ENCODE assay signal across 8 cellular contexts in genomic region chr5:95892784-95893354, GRCh38.
DNase-seq lines count a peak whose midpoint lies in the region; ATAC-seq, FAIRE-seq and TF ChIP-seq lines count a peak whose summit lies in the region.

No MANE protein-coding gene starts in this region.

- intact Hi-C loops in IMR-90 (cut with micrococcal nuclease) (no loop called here), head of caudate nucleus (cut with DNase I) (no loop called here), testis (cut with DNase I; ENCODE audit: low total_unique reads) (no loop called here), posterior vena cava (cut with DNase I) (no loop called here)

- no peak overlapping the region for H3K4me2 ChIP-seq in IMR-90 (ENCODE audit: low read depth, low read length)

- peak; percentile 51 for FAIRE-seq in GM18507 (lab: Jason Lieb, UNC)

- H3K56ac ChIP-seq in IMR-90 (ENCODE audit: extremely low read depth, insufficient read depth, low read length) = no peak overlapping the region

- dilution Hi-C loops in IMR-90 (cut with HindIII; ENCODE audit: low sequenced_read_pairs, unreplicated experiment) = no loop called here

- H3K4ac ChIP-seq in IMR-90 (ENCODE audit: low read depth, low read length) = no peak overlapping the region

- BruUV-seq in IMR-90 (replicated peaks; lab: Mats Ljungman, UMichigan) = no TSS peak

- no peaks in the 10 kb centered on the region for H3K27me3 ChIP-seq in BJ (ENCODE audit: control insufficient read depth, insufficient read depth, low read length)
- no peaks in the 10 kb centered on the region for H3K27me3 ChIP-seq in IMR-90 (ENCODE audit: control insufficient read depth, insufficient read depth, low read length)
- H3K27me3 ChIP-seq in testis = no peaks in the 10 kb centered on the region

- no peak overlapping the region for H2AK5ac ChIP-seq in IMR-90 (ENCODE audit: low read depth, low read length)

- DNase-seq in BJ (ENCODE audit: low read depth) (no peak), GM18507 (ENCODE audit: extremely low spot score, insufficient read length, low read depth) (no peak), IMR-90 (no peak), head of caudate nucleus (peak in 31 of 42 donors; percentile 18 to 82 (median 56)), testis (peak; percentile 50), GOT3 (lab: John Stamatoyannopoulos, UW) (no peak), posterior vena cava (ENCODE audit: low spot score) (no peak)

- POLR2A ChIA-PET in BJ (lab: Charles Lee) = interaction anchor here (0.7 kb wide), 1 partner anchor 365 kb away, joined by 3 read pairs; no protein-coding TSS in a partner anchor
- POLR2A ChIA-PET in IMR-90 (lab: Charles Lee; ENCODE audit: unreplicated experiment) = no interaction called here

- H4K8ac ChIP-seq in IMR-90 (ENCODE audit: low read depth in 2 of 2, low read length in 2 of 2) = no peak overlapping the region

- H3K27ac ChIP-seq in IMR-90 (ENCODE audit: insufficient read depth, low read length) (no peak overlapping the region), testis (no peak overlapping the region)

- H3K4me1 ChIP-seq in IMR-90 (ENCODE audit: control insufficient read depth, insufficient read depth, low read length) = peaks cover 5% of the 10 kb centered on the region; the same call in 1 of the 2 replicates
- peaks cover 15% of the 10 kb centered on the region for H3K4me1 ChIP-seq in testis

- no peak overlapping the region for H3K18ac ChIP-seq in IMR-90 (ENCODE audit: low read depth, low read length)

- no peak overlapping the region for H2BK15ac ChIP-seq in IMR-90 (ENCODE audit: low read depth, low read length)

- peak; percentile 13 for ATAC-seq in IMR-90 (ENCODE audit: low read depth)

- peaks cover 19% of the 10 kb centered on the region; the same call in 1 of the 2 replicates for H4K20me1 ChIP-seq in IMR-90 (ENCODE audit: insufficient read depth, low read length)

- H4K5ac ChIP-seq in IMR-90 (ENCODE audit: low read depth, low read length) = no peak overlapping the region

- no peak for TF ChIP-seq POLR2A in IMR-90 (IDR thresholded peaks at IDR 0.05; ENCODE audit: low read depth, low read length)
- TF ChIP-seq POLR2A in testis (IDR thresholded peaks at IDR 0.05) = no peak

- peaks cover 21% of the 10 kb centered on the region for H3K36me3 ChIP-seq in BJ (ENCODE audit: control insufficient read depth, insufficient read depth, low read length)
- H3K36me3 ChIP-seq in IMR-90 (ENCODE audit: control insufficient read depth, insufficient read depth, low read length) = peaks cover 72% of the 10 kb centered on the region
- no peaks in the 10 kb centered on the region for H3K36me3 ChIP-seq in testis (ENCODE audit: low read depth, missing control alignments)

- no peak overlapping the region for H2BK120ac ChIP-seq in IMR-90 (ENCODE audit: low read depth, low read length)

- H2BK5ac ChIP-seq in IMR-90 (ENCODE audit: low read depth, low read length, poor library complexity, severe bottlenecking) = peak overlapping the region; percentile 34

- H3K9ac ChIP-seq in IMR-90 (ENCODE audit: low read depth, low read length) = no peak overlapping the region

- H3K9me3 ChIP-seq in IMR-90 (ENCODE audit: control insufficient read depth, insufficient read depth, low read length) (no peaks in the 10 kb centered on the region), testis (no peaks in the 10 kb centered on the region)

- H3K4me3 ChIP-seq in BJ (ENCODE audit: low read depth, low read length) = no peak overlapping the region
- no peak overlapping the region for H3K4me3 ChIP-seq in IMR-90 (ENCODE audit: insufficient read depth, low read depth, low read length)
- no peak overlapping the region for H3K4me3 ChIP-seq in WI38 (ENCODE audit: low read depth, low read length)
- no peak overlapping the region for H3K4me3 ChIP-seq in testis

- H2BK20ac ChIP-seq in IMR-90 (ENCODE audit: low read depth, low read length) = no peak overlapping the region

- TF ChIP-seq CTCF in BJ (IDR thresholded peaks at IDR 0.05; ENCODE audit: insufficient read depth, low read depth, low read length) = peak; percentile 52
- peak; percentile 44 for TF ChIP-seq CTCF in IMR-90 (conservative IDR thresholded peaks at IDR 0.05; ENCODE audit: low read depth, low read length)
- peak; percentile 45 for TF ChIP-seq CTCF in WI38 (IDR thresholded peaks at IDR 0.05; ENCODE audit: low read depth, low read length)
- peak; percentile 25 to 39 (median 32) for TF ChIP-seq CTCF in testis (IDR thresholded peaks at IDR 0.05)

- no peak overlapping the region for H3K23ac ChIP-seq in IMR-90 (ENCODE audit: low read depth, low read length)

- CTCF ChIA-PET in BJ (lab: Yijun Ruan, JAX) = interaction anchor here (0.6 to 3.4 kb wide), 7 partner anchors 11 to 443 kb away, joined by 3 to 10 read pairs (median 3); no protein-coding TSS in a partner anchor
- CTCF ChIA-PET in IMR-90 (lab: Yijun Ruan, JAX) = interaction anchor here (0.6 to 0.7 kb wide), 2 partner anchors 51 to 443 kb away, joined by 3 to 4 read pairs; no protein-coding TSS in a partner anchor

- 100% methylated on average over 1 of the region's 5 CpGs; no CpG with 5 or more reads in 1 of the 2 experiments for WGBS in IMR-90 (ENCODE audit: extremely low coverage in 2 of 2, insufficient read length in 1 of 2), 2 experiments
- WGBS in testis, 2 donors = 85 to 90% methylated on average over 5 of the region's 5 CpGs

- in situ Hi-C loops in IMR-90 (cut with MboI; ENCODE audit: low sequenced_read_pairs) = no loop called here

- H4K91ac ChIP-seq in IMR-90 (ENCODE audit: insufficient read depth, low read depth, low read length) = no peak overlapping the region

- H3K9me1 ChIP-seq in IMR-90 (ENCODE audit: insufficient read depth, low read length) = peaks cover 15% of the 10 kb centered on the region

- peaks cover 21 to 68% of the 10 kb centered on the region in 2 experiments for H3K79me1 ChIP-seq in IMR-90 (ENCODE audit: low read depth in 1 of 2, low read length in 2 of 2)

- H2AFZ ChIP-seq in IMR-90 (replicated peaks; ENCODE audit: low read length, poor library complexity) = no peak overlapping the region

- no peak overlapping the region for H2AK9ac ChIP-seq in IMR-90 (replicated peaks; ENCODE audit: low read depth, low read length, poor library complexity)

- H3K14ac ChIP-seq in IMR-90 (replicated peaks; ENCODE audit: low read depth, low read length) = no peak overlapping the region

- peak; percentile 50 for TF ChIP-seq RAD21 in IMR-90 (IDR thresholded peaks at IDR 0.05; ENCODE audit: low read length)

TF ChIP-seq in IMR-90, 13 proteins besides CTCF, POLR2A, EP300 and RAD21:
- TF ChIP-seq BHLHE40 (IDR thresholded peaks at IDR 0.05; ENCODE audit: low read depth, low read length) = no peak
- TF ChIP-seq SMC3 (IDR thresholded peaks at IDR 0.05; ENCODE audit: low read depth, low read length) = peak; percentile 42
- TF ChIP-seq CHD1 (IDR thresholded peaks at IDR 0.05; ENCODE audit: low read depth, low read length) = no peak
- no peak for TF ChIP-seq RCOR1 (IDR thresholded peaks at IDR 0.05; ENCODE audit: insufficient replicate concordance, low read length)
TF ChIP-seq in IMR-90: peak in this region for 1.

Comparison
In these comparisons a context has a peak if more than half of its experiments do, and no peak if none do; other contexts are left out.
1. DNase-seq: peak in head of caudate nucleus (31 of 42) and testis (single experiment); none in BJ (single experiment), GM18507 (single experiment), IMR-90 (single experiment), GOT3 (single experiment) and posterior vena cava (single experiment).
2. Peak in every context shown above with its lines, with median percentiles within 50 percentile points of each other: CTCF ChIP-seq.